8 cellular contexts compared by ENCODE assay signal in genomic region chr4:84967292-84967651, GRCh38. TPM values are rescaled to one million over a fixed set of nuclear protein-coding genes. Genes with fewer than 3 reads are reported as not detected.
DNase-seq lines count a peak whose midpoint lies in the region; ATAC-seq and TF ChIP-seq lines count a peak whose summit lies in the region.

No MANE protein-coding gene starts in this region.

- ATAC-seq in GM19023 (IDR thresholded peaks at IDR 0.05; ENCODE audit: unreplicated experiment), result no peak

- peak overlapping the region; percentile 47 for H3K27ac ChIP-seq in ACC112 (ENCODE audit: low read depth, low read length)
- peak overlapping the region; percentile 70 to 99 (median 96) for H3K27ac ChIP-seq in dorsolateral prefrontal cortex
- H3K27ac ChIP-seq in vagina, result peak overlapping the region; percentile 94

- H3K36me3 ChIP-seq in ACC112 (ENCODE audit: insufficient read depth, low read length) (no peaks in the 10 kb centered on the region), vagina (no peaks in the 10 kb centered on the region)

- H3K36me3 Mint-ChIP-seq in mesothelial cell of epicardium, result peaks cover 1% of the 10 kb centered on the region

- peak overlapping the region; percentile 100 for H3K27ac Mint-ChIP-seq in mesothelial cell of epicardium

- TF ChIP-seq CTCF in dorsolateral prefrontal cortex (IDR thresholded peaks at IDR 0.05 in 54 of 56, conservative IDR thresholded peaks at IDR 0.05 in 2 of 56; ENCODE audit: low read depth in 1 of 56, partially characterized antibody in 56 of 56) (peak in 1 of 56 donors; percentile 8), mesothelial cell of epicardium (IDR thresholded peaks at IDR 0.05; ENCODE audit: unreplicated experiment) (no peak), vagina (IDR thresholded peaks at IDR 0.05) (no peak)

- peaks cover 16% of the 10 kb centered on the region for H3K4me1 Mint-ChIP-seq in mesothelial cell of epicardium

- TF ChIP-seq POLR2A in vagina (IDR thresholded peaks at IDR 0.05), result no peak

- no peaks in the 10 kb centered on the region for H3K27me3 Mint-ChIP-seq in mesothelial cell of epicardium (ENCODE audit: low read depth)

- intact Hi-C loops in dorsolateral prefrontal cortex (cut with DNase I) (loop anchor here (5.0 kb wide), 4 partner anchors 50 to 385 kb away; partner anchors contain the start of gene CDS1 (in 2 of the 2)), vagina (cut with DNase I) (loop anchor here (2.0 kb wide), 1 partner anchor 218 kb away; no protein-coding TSS in a partner anchor)

- H3K4me3 Mint-ChIP-seq in mesothelial cell of epicardium, result peak overlapping the region; percentile 99

- no peaks in the 10 kb centered on the region for H3K27me3 ChIP-seq in ACC112 (ENCODE audit: insufficient read depth, low read length)
- H3K27me3 ChIP-seq in dorsolateral prefrontal cortex, result no peaks in the 10 kb centered on the region
- H3K27me3 ChIP-seq in vagina, result no peaks in the 10 kb centered on the region

- peaks cover 23% of the 10 kb centered on the region for H3K4me1 ChIP-seq in ACC112 (ENCODE audit: control insufficient read depth, insufficient read depth, low read length, unreplicated experiment)
- peaks cover 22% of the 10 kb centered on the region for H3K4me1 ChIP-seq in vagina

- H3K9me3 Mint-ChIP-seq in mesothelial cell of epicardium, result no peaks in the 10 kb centered on the region

- peaks cover 50% of the 10 kb centered on the region for H3K79me2 ChIP-seq in ACC112 (ENCODE audit: control insufficient read depth, insufficient read depth, low read length, unreplicated experiment)

- H3K9me3 ChIP-seq in vagina, result no peaks in the 10 kb centered on the region

- peak overlapping the region; percentile 99 for H2AFZ ChIP-seq in ACC112 (ENCODE audit: low read length, unreplicated experiment)

- peak; percentile 16 for DNase-seq in LoVo (ENCODE audit: low spot score)
- DNase-seq in dorsolateral prefrontal cortex, result peak in 1 of 10 donors; percentile 6
- DNase-seq in mesothelial cell of epicardium (ENCODE audit: low spot score in 2 of 2, unreplicated experiment in 2 of 2), result no peak
- no peak for DNase-seq in vagina (ENCODE audit: extremely low spot score in 2 of 2)
- DNase-seq in NCI-H510A treated with DMSO at 0.1 percent for 48 hours (lab: John Stamatoyannopoulos, UW), result no peak
- no peak for DNase-seq in NCI-H187 treated with DMSO at 0.1 percent for 48 hours (lab: John Stamatoyannopoulos, UW)

- peak overlapping the region; percentile 96 for H3K4me3 ChIP-seq in ACC112 (ENCODE audit: low read depth, low read length)
- H3K4me3 ChIP-seq in dorsolateral prefrontal cortex, result peak overlapping the region; percentile 66 to 96 (median 86)
- H3K4me3 ChIP-seq in vagina, result peak overlapping the region; percentile 91

RNA-seq across cellular contexts. Expression of gene WDFY3, which starts 0.8 kb away (rescaled TPM):
- total RNA-seq in dorsolateral prefrontal cortex (100 to 1,000 TPM; 146 to 279 (median 196) TPM), mesothelial cell of epicardium (102 to 115 TPM (median 104 TPM) in 3 replicates), vagina (67.8 TPM)
